1 cellular context compared by ENCODE assay signal in the genomic region with DNA sequence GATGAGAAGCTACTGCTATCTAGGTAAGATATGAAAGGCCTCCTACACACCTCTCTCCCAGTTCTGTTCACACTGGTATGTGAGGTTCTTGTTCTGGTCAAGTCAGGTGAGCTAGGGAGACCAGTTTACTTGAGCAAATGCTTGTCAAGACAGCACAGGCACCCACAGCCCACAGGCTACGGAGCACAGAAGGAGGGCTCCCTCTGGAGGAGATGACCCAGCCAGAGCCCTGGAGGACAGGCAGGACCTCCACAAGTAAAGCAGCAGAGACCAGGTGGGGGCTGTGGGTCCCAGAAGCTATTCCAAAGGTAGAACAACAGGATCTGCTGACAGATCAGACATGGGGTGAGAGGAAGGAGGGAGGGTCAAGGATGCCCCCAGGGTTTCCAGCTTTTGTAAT.
A peak's percentile ranks its signal among the peaks of the same experiment; 100 is the strongest.
TF ChIP-seq lines count a peak whose summit lies in the region.

No MANE protein-coding gene starts in this region.

TF ChIP-seq in HepG2, 621 proteins besides CTCF, POLR2A, EP300 and RAD21 (continued from another document):
- TF ChIP-seq, protein P1, sequence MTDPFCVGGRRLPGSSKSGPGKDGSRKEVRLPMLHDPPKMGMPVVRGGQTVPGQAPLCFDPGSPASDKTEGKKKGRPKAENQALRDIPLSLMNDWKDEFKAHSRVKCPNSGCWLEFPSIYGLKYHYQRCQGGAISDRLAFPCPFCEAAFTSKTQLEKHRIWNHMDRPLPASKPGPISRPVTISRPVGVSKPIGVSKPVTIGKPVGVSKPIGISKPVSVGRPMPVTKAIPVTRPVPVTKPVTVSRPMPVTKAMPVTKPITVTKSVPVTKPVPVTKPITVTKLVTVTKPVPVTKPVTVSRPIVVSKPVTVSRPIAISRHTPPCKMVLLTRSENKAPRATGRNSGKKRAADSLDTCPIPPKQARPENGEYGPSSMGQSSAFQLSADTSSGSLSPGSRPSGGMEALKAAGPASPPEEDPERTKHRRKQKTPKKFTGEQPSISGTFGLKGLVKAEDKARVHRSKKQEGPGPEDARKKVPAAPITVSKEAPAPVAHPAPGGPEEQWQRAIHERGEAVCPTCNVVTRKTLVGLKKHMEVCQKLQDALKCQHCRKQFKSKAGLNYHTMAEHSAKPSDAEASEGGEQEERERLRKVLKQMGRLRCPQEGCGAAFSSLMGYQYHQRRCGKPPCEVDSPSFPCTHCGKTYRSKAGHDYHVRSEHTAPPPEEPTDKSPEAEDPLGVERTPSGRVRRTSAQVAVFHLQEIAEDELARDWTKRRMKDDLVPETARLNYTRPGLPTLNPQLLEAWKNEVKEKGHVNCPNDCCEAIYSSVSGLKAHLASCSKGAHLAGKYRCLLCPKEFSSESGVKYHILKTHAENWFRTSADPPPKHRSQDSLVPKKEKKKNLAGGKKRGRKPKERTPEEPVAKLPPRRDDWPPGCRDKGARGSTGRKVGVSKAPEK (CRISPR knock-in tag; IDR thresholded peaks at IDR 0.05; ENCODE audit: borderline replicate concordance): peak; percentile 51; the same call in 1 of the 2 replicates
- TF ChIP-seq ZSCAN9 (CRISPR knock-in tag; IDR thresholded peaks at IDR 0.05; ENCODE audit: borderline replicate concordance): no peak
- TF ChIP-seq PAXIP1 (CRISPR knock-in tag; conservative IDR thresholded peaks at IDR 0.05): no peak
- TF ChIP-seq ZNF501 (CRISPR knock-in tag; IDR thresholded peaks at IDR 0.05): 0 out of 2 replicates have a peak, but pooled peaks have one; percentile 2
- TF ChIP-seq ARNTL (CRISPR knock-in tag; IDR thresholded peaks at IDR 0.05): no peak
- peak; percentile 53; the same call in 1 of the 2 replicates for TF ChIP-seq SALL1 (CRISPR knock-in tag; IDR thresholded peaks at IDR 0.05)
- no peak for TF ChIP-seq ZNF333 (CRISPR knock-in tag; IDR thresholded peaks at IDR 0.05; ENCODE audit: borderline replicate concordance)
- peak; percentile 53; the same call in 1 of the 2 replicates for TF ChIP-seq ZMYM3 (CRISPR knock-in tag; IDR thresholded peaks at IDR 0.05)
- TF ChIP-seq SP5 (CRISPR knock-in tag; IDR thresholded peaks at IDR 0.05; ENCODE audit: borderline replicate concordance, low read depth): no peak
- TF ChIP-seq FOSL2 (CRISPR knock-in tag; IDR thresholded peaks at IDR 0.05): peak; percentile 5; the same call in 1 of the 2 replicates
- TF ChIP-seq ATF7 (IDR thresholded peaks at IDR 0.05): no peak
- TF ChIP-seq ATF7 (CRISPR knock-in tag; IDR thresholded peaks at IDR 0.05): 0 out of 2 replicates have a peak, but pooled peaks have one; percentile 30
- 0 out of 2 replicates have a peak, but pooled peaks have one; percentile 18 for TF ChIP-seq MAX (IDR thresholded peaks at IDR 0.05)
- no peak for TF ChIP-seq GZF1 (CRISPR knock-in tag; IDR thresholded peaks at IDR 0.05)
- no peak for TF ChIP-seq BATF2 (CRISPR knock-in tag; IDR thresholded peaks at IDR 0.05)
- no peak for TF ChIP-seq ZNF512 (CRISPR knock-in tag; IDR thresholded peaks at IDR 0.05)
- TF ChIP-seq, protein P2, sequence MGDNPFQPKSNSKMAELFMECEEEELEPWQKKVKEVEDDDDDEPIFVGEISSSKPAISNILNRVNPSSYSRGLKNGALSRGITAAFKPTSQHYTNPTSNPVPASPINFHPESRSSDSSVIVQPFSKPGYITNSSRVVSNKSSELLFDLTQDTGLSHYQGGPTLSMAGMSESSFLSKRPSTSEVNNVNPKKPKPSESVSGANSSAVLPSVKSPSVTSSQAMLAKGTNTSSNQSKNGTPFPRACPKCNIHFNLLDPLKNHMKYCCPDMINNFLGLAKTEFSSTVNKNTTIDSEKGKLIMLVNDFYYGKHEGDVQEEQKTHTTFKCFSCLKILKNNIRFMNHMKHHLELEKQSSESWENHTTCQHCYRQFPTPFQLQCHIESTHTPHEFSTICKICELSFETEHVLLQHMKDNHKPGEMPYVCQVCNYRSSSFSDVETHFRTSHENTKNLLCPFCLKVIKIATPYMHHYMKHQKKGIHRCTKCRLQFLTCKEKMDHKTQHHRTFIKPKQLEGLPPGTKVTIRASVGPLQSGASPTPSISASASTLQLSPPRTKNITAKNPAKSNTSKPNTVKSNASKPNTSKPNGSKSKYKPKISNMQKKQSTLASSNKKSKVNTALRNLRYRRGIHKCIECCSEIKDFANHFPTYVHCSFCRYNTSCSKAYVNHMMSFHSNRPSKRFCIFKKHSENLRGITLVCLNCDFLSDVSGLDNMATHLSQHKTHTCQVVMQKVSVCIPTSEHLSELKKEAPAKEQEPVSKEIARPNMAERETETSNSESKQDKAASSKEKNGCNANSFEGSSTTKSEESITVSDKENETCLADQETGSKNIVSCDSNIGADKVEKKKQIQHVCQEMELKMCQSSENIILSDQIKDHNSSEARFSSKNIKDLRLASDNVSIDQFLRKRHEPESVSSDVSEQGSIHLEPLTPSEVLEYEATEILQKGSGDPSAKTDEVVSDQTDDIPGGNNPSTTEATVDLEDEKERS (CRISPR knock-in tag; IDR thresholded peaks at IDR 0.05): peak; percentile 77; the same call in 1 of the 2 replicates
